12 cellular contexts compared by ENCODE assay signal in the genomic region with DNA sequence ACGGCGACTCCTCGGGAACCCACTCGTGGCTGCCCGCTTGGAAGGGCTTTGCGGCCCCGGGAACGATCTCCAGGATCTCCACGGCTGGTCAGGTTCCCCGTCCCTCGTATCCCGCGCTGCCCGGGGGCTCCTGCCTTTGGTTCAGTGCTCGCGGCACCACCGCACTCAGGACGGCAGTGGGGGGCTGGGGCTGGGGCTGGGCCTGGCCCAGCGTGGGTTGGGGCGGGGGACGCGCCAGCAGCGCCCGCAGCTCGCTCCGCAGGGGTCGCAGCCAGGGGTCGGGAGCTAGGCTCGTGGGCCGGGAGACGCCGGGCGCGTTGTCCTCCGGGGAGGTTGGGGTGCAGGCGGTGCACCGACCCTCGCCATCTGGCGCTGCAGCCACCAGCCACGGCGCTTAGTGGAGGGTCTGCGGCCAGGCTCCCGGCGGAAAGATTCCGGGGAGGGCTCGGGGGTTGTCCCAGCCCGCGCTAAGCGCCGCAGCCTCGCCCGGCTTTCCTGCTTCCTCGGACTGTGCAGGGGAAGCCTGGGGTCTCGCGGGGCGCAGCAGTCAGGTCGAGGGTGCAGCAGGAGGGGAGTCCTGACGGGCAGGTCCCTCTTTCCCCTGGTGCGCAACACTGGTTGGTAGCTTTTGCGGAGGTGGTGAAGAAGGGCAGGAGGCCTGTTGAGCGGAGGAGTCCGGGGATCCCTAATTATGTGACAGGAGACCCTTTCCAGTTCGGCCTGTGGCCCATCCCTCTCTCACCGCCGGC. TPM values are rescaled to one million over a fixed set of nuclear protein-coding genes. Genes with fewer than 3 reads are reported as not detected.
DNase-seq lines count a peak whose midpoint lies in the region; ATAC-seq and TF ChIP-seq lines count a peak whose summit lies in the region.
"Had no signal": no experiment of that assay in that cellular context is flagged by ENCODE, and none has a peak within 500 bp of the region (broad histone marks: within the 10 kb centered on the region; RNA-seq: fewer than 3 reads in every experiment).

No MANE protein-coding gene starts in this region.

- H3K4me1 ChIP-seq in left ventricle myocardium inferior (peaks cover 65% of the 10 kb centered on the region), heart right ventricle (peaks cover 5 to 66% (median 35%) of the 10 kb centered on the region in 9 donors), neuron (ENCODE audit: insufficient read depth, low read length) (peaks cover 21% of the 10 kb centered on the region), aorta (ENCODE audit: control insufficient read depth in 1 of 2, insufficient read depth in 2 of 2, low read length in 2 of 2) (no peaks in the 10 kb centered on the region)

- H3K27me3 ChIP-seq in left ventricle myocardium inferior (ENCODE audit: low read depth) (peaks cover 100% of the 10 kb centered on the region), heart right ventricle (peaks cover 70 to 100% (median 100%) of the 10 kb centered on the region in 7 donors), neuron (ENCODE audit: insufficient read depth, low read length) (peaks cover 96% of the 10 kb centered on the region), aorta (ENCODE audit: control insufficient read depth in 1 of 2, insufficient read depth in 2 of 2, low read length in 1 of 2) (no peaks in the 10 kb centered on the region)

- H3K27me3 Mint-ChIP-seq in effector memory CD8-positive, alpha-beta T cell: peaks cover 75 to 99% of the 10 kb centered on the region in 2 donors

- ATAC-seq in heart right ventricle (no peak), aorta (ENCODE audit: low FRiP score) (no peak), HG02588 (IDR thresholded peaks at IDR 0.05; ENCODE audit: unreplicated experiment) (no peak), GM18502 (IDR thresholded peaks at IDR 0.05; ENCODE audit: poor library complexity, unreplicated experiment) (no peak)
- no peak for ATAC-seq in effector memory CD8-positive, alpha-beta T cell (replicated peaks)

- peaks cover 15 to 30% of the 10 kb centered on the region in 2 donors for H3K4me1 Mint-ChIP-seq in effector memory CD8-positive, alpha-beta T cell (ENCODE audit: low read depth in 2 of 2)

- no peak overlapping the region for H3K27ac Mint-ChIP-seq in effector memory CD8-positive, alpha-beta T cell

- H3K36me3 Mint-ChIP-seq in effector memory CD8-positive, alpha-beta T cell (ENCODE audit: insufficient read depth): no peaks in the 10 kb centered on the region

- intact Hi-C loops in left ventricle myocardium inferior (cut with micrococcal nuclease) (no loop called here), heart right ventricle (cut with DNase I) (no loop called here), aorta (cut with DNase I) (no loop called here)

- H3K27ac ChIP-seq in left ventricle myocardium inferior (replicated peaks): no peak overlapping the region
- H3K27ac ChIP-seq in heart right ventricle: no peak overlapping the region
- H3K27ac ChIP-seq in aorta (ENCODE audit: low read depth in 1 of 2, low read length in 2 of 2): no peak overlapping the region
- H3K27ac ChIP-seq: thyroid gland had no signal

- TF ChIP-seq CTCF in left ventricle myocardium inferior (IDR thresholded peaks at IDR 0.05; ENCODE audit: borderline replicate concordance) (no peak), heart right ventricle (IDR thresholded peaks at IDR 0.05) (no peak)

- WGBS in heart right ventricle, 2 donors: 2 to 3% methylated on average over 61 to 64 of the region's 65 CpGs
- WGBS in aorta, 2 donors: 3 to 4% methylated on average over 58 to 65 of the region's 65 CpGs

- H3K4me3 ChIP-seq in left ventricle myocardium inferior: peak overlapping the region; percentile 44
- peak overlapping the region in 1 of 10 donors; percentile 34 for H3K4me3 ChIP-seq in heart right ventricle
- no peak overlapping the region for H3K4me3 ChIP-seq in neuron (ENCODE audit: low read length)
- no peak overlapping the region for H3K4me3 ChIP-seq in aorta (ENCODE audit: low read length in 2 of 2)
- H3K4me3 ChIP-seq: thyroid gland had no signal

- H2AFZ ChIP-seq in neuron (ENCODE audit: low read depth, low read length): peak overlapping the region; percentile 53

- H3K9me3 Mint-ChIP-seq in effector memory CD8-positive, alpha-beta T cell: no peaks in the 10 kb centered on the region
- H3K9me3 Mint-ChIP-seq: neural crest cell had no signal

- peak overlapping the region; percentile 46 to 49 for H3K4me3 Mint-ChIP-seq in effector memory CD8-positive, alpha-beta T cell

- H3K36me3 ChIP-seq in left ventricle myocardium inferior (no peaks in the 10 kb centered on the region), heart right ventricle (no peaks in the 10 kb centered on the region), neuron (ENCODE audit: insufficient read depth, low read length) (no peaks in the 10 kb centered on the region), aorta (ENCODE audit: control insufficient read depth in 1 of 2, insufficient read depth in 2 of 2, low read length in 1 of 2) (no peaks in the 10 kb centered on the region)
- H3K36me3 ChIP-seq: thyroid gland had no signal

- DNase-seq in left ventricle myocardium inferior (no peak), heart right ventricle (no peak), aorta (peak; percentile 30 to 75), Ammon's horn (ENCODE audit: low spot score) (no peak)
- DNase-seq in effector memory CD8-positive, alpha-beta T cell: no peak
- DNase-seq: stimulated activated CD4-positive, alpha-beta T cell treated with anti-CD3 and anti-CD28 coated beads, Interleukin-4, amount 100 ng/mL, for 4 hours; thyroid gland had no signal

- H3K9me3 ChIP-seq in left ventricle myocardium inferior (replicated peaks): no peaks in the 10 kb centered on the region
- H3K9me3 ChIP-seq in heart right ventricle: no peaks in the 10 kb centered on the region
- no peaks in the 10 kb centered on the region for H3K9me3 ChIP-seq in neuron (ENCODE audit: low read length)
- no peaks in the 10 kb centered on the region for H3K9me3 ChIP-seq in aorta (ENCODE audit: control insufficient read depth, low read length)
- H3K9me3 ChIP-seq: thyroid gland had no signal

RNA-seq across cellular contexts. Expression of a gene that starts 9.0 kb away (rescaled TPM):
- total RNA-seq in left ventricle myocardium inferior (not detected), heart right ventricle (under 1 TPM in 2 of 10 donors, not detected in 8; 0.15 to 0.16 TPM), aorta (not detected)
- polyA plus RNA-seq in heart right ventricle (under 1 TPM in 1 of 2 donors, not detected in 1; 0.01 TPM), aorta (not detected)
- total RNA-seq: neural crest cell, thyroid gland had no signal
- polyA plus RNA-seq: BJ had no signal

Comparison
In these comparisons a context has a peak if more than half of its experiments do, and no peak if none do; other contexts are left out.
1. DNase-seq: peak in aorta (2 of 2); none in left ventricle myocardium inferior (single experiment), heart right ventricle (0 of 2), effector memory CD8-positive, alpha-beta T cell (0 of 3) and Ammon's horn (single experiment).